29 cellular contexts compared by ENCODE assay signal in the genomic region with DNA sequence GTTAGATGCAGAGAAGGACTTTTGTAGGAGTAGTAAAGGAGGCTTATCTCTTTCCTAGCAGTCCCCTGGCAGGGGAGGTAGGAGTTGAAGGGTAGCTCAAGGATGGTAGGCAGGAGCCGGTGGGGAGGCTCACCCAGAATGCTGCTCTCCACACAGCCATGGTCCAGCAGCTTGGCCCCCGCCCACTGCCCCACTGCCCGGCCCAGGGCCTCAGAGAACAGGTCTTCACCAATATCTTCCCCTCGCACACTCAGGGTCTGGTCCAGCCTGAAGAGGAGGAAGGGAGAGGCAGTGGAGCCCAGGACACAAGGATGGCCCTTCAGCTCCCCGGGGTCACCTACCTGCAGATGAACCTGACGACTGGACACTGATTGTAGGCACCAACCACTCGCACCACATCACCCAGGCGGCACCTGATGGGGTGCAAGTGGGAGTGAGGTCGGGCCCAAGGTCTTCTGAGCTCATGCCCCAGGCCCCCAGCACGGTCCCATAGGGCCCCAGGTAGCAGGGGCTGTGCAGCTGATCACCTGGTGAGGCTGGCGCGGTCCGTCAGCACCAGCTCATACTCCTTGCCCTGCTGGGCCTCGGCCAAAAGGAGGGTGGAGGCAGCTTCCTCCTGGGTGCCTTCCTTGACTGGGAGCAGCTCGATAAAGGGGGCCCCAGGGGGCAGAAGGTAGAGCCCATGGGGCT. TPM values are rescaled to one million over a fixed set of nuclear protein-coding genes. Genes with fewer than 3 reads are reported as not detected.
"Had no signal": no experiment of that assay in that cellular context is flagged by ENCODE, and none has a peak within 500 bp of the region (broad histone marks: within the 10 kb centered on the region; RNA-seq: fewer than 3 reads in every experiment).

No MANE protein-coding gene starts in this region.

- H3K27ac Mint-ChIP-seq: activated CD8-positive, alpha-beta memory T cell treated with anti-CD3 and anti-CD28 coated beads, Interleukin-2, amount 10 ng/mL, durations not matched to agents 7 days and 5 days; activated naive CD4-positive, alpha-beta T cell treated with anti-CD3 and anti-CD28 coated beads, Interleukin-2, amount 50 U/mL, for 72 hours; activated naive CD8-positive, alpha-beta T cell treated with anti-CD3 and anti-CD28 coated beads, Interleukin-2, amount 50 U/mL, for 24 hours; activated T-cell treated with anti-CD3 and anti-CD28 coated beads, Interleukin-2, amount 50 U/mL, for 24 hours; activated T-helper 1 cell treated with anti-CD3 and anti-CD28 coated beads, Interleukin-12 subunit alpha, Interleukin-12 subunit beta, Interleukin-2, Interleukin-4 antibody, amounts not matched to agents 30 ng/mL and 10 ng/mL and 1 ng/mL, durations not matched to agents 14 hours and 24 hours and 36 hours; T-helper 1 cell treated with Interleukin-12 subunit alpha and Interleukin-12 subunit beta and Interleukin-4 antibody, amounts not matched to agents 30 μg/mL and 1 μg/mL, for 36 hours had no signal

- H3K9me3 Mint-ChIP-seq: activated naive CD4-positive, alpha-beta T cell treated with anti-CD3 and anti-CD28 coated beads, Interleukin-2, amount 50 U/mL, for 72 hours; activated naive CD8-positive, alpha-beta T cell treated with anti-CD3 and anti-CD28 coated beads, Interleukin-2, amount 50 U/mL, for 24 hours; activated T-cell treated with anti-CD3 and anti-CD28 coated beads, Interleukin-2, amount 50 U/mL, for 24 hours; activated T-helper 1 cell treated with anti-CD3 and anti-CD28 coated beads, Interleukin-12 subunit alpha, Interleukin-12 subunit beta, Interleukin-2, Interleukin-4 antibody, amounts not matched to agents 30 ng/mL and 10 ng/mL and 1 ng/mL, durations not matched to agents 14 hours and 24 hours and 36 hours; T-helper 1 cell treated with Interleukin-12 subunit alpha and Interleukin-12 subunit beta and Interleukin-4 antibody, amounts not matched to agents 30 μg/mL and 1 μg/mL, for 36 hours had no signal

- H3K27me3 Mint-ChIP-seq: activated CD8-positive, alpha-beta memory T cell treated with anti-CD3 and anti-CD28 coated beads, Interleukin-2, amount 10 ng/mL, durations not matched to agents 7 days and 5 days; activated naive CD8-positive, alpha-beta T cell treated with anti-CD3 and anti-CD28 coated beads, Interleukin-2, amount 50 U/mL, for 24 hours; activated T-cell treated with anti-CD3 and anti-CD28 coated beads, Interleukin-2, amount 50 U/mL, for 24 hours had no signal

- H3K36me3 ChIP-seq: ascending aorta had no signal

- FAIRE-seq: bronchial epithelial cell had no signal

- H3K27ac ChIP-seq: ascending aorta, body of pancreas, SK-N-MC had no signal

- H3K4me3 Mint-ChIP-seq: activated CD8-positive, alpha-beta memory T cell treated with anti-CD3 and anti-CD28 coated beads, Interleukin-2, amount 10 ng/mL, durations not matched to agents 7 days and 5 days; activated naive CD8-positive, alpha-beta T cell treated with anti-CD3 and anti-CD28 coated beads, Interleukin-2, amount 50 U/mL, for 24 hours; activated T-cell treated with anti-CD3 and anti-CD28 coated beads, Interleukin-2, amount 50 U/mL, for 24 hours; activated T-helper 1 cell treated with anti-CD3 and anti-CD28 coated beads, Interleukin-12 subunit alpha, Interleukin-12 subunit beta, Interleukin-2, Interleukin-4 antibody, amounts not matched to agents 30 ng/mL and 10 ng/mL and 1 ng/mL, durations not matched to agents 14 hours and 24 hours and 36 hours; T-helper 1 cell treated with Interleukin-12 subunit alpha and Interleukin-12 subunit beta and Interleukin-4 antibody, amounts not matched to agents 30 μg/mL and 1 μg/mL, for 36 hours had no signal

- H3K27me3 ChIP-seq: ascending aorta, body of pancreas had no signal

- H3K4me3 ChIP-seq: ascending aorta, body of pancreas, SK-N-MC had no signal

- ATAC-seq: activated CD4-positive, CD25-positive, alpha-beta regulatory T cell treated with anti-CD3 and anti-CD28 coated beads, Interleukin-2, amount 50 U/mL, for 24 hours; activated CD8-positive, alpha-beta memory T cell treated with anti-CD3 and anti-CD28 coated beads, Interleukin-2, amount 10 ng/mL, durations not matched to agents 7 days and 5 days; activated naive CD4-positive, alpha-beta T cell treated with anti-CD3 and anti-CD28 coated beads, Interleukin-2, amount 50 U/mL, for 72 hours; activated naive CD8-positive, alpha-beta T cell treated with anti-CD3 and anti-CD28 coated beads, Interleukin-2, amount 50 U/mL, for 24 hours; body of pancreas had no signal

- DNase-seq: activated CD4-positive, alpha-beta T cell treated with anti-CD3 and anti-CD28 coated beads for 4 hours; activated CD4-positive, alpha-beta T cell treated with anti-CD3 and anti-CD28 coated beads, Interleukin-2, amount 50 U/mL, for 48 hours; activated CD8-positive, alpha-beta memory T cell treated with anti-CD3 and anti-CD28 coated beads, Interleukin-2, amount 10 ng/mL, durations not matched to agents 7 days and 5 days; activated effector memory CD4-positive, alpha-beta T cell treated with anti-CD3 and anti-CD28 coated beads, Interleukin-2, amount 50 U/mL, for 16 hours; activated naive CD4-positive, alpha-beta T cell treated with Interleukin-2 at 50 U/mL for 16 hours; activated naive CD8-positive, alpha-beta T cell treated with anti-CD3 and anti-CD28 coated beads, Interleukin-2, amount 50 U/mL, for 24 hours; activated T-cell treated with anti-CD3 and anti-CD28 coated beads, Interleukin-2, amount 50 U/mL, for 24 hours; amniotic stem cell; body of pancreas; central memory CD4-positive, alpha-beta T cell; Karpas-422; NCI-H1105 treated with DMSO at 0.1 percent for 48 hours; NCI-H146; NCI-H2107; NCI-H2171 treated with DMSO at 0.1 percent for 48 hours; NCI-H226; NCI-H510A; NCI-H526 treated with DMSO at 0.1 percent for 48 hours; NCI-H82; SW 1271 had no signal

- H3K9me3 ChIP-seq: ascending aorta, body of pancreas had no signal

RNA-seq across cellular contexts. Expression of a gene that starts 5.4 kb away (rescaled TPM):
- total RNA-seq: activated CD8-positive, alpha-beta memory T cell treated with anti-CD3 and anti-CD28 coated beads, Interleukin-2, amount 10 ng/mL, durations not matched to agents 7 days and 5 days; activated naive CD4-positive, alpha-beta T cell treated with anti-CD3 and anti-CD28 coated beads, Interleukin-2, amount 50 U/mL, for 72 hours; activated T-helper 1 cell treated with anti-CD3 and anti-CD28 coated beads, Interleukin-12 subunit alpha, Interleukin-12 subunit beta, Interleukin-2, Interleukin-4 antibody, amounts not matched to agents 30 ng/mL and 10 ng/mL and 1 ng/mL, durations not matched to agents 14 hours and 24 hours and 36 hours; ascending aorta; body of pancreas; bronchial epithelial cell; OCI-LY7; RPMI7951 had no signal

RNA-seq across cellular contexts. Expression of a gene that starts 9.7 kb away (rescaled TPM):
- total RNA-seq: ascending aorta, body of pancreas, bronchial epithelial cell, OCI-LY7 had no signal
